Comparison of ENCODE assay signal across 8 cellular contexts in genomic region chr17:3639981-3640596, GRCh38. TPM values are rescaled to one million over a fixed set of nuclear protein-coding genes. Genes with fewer than 3 reads are reported as not detected.
DNase-seq lines count a peak whose midpoint lies in the region; ATAC-seq and TF ChIP-seq lines count a peak whose summit lies in the region.

No MANE protein-coding gene starts in this region.

- DNase-seq in CD1c-positive myeloid dendritic cell (ENCODE audit: extremely low spot score) (peak; percentile 94), IMR-90 (peak; percentile 74), natural killer cell (no peak), Peyer's patch (no peak), ovary (no peak), D341Med (ENCODE audit: low spot score) (no peak)
- peak in 1 of 2 donors; percentile 31 for DNase-seq in activated naive CD4-positive, alpha-beta T cell treated with anti-CD3 and anti-CD28 coated beads, Interleukin-2, amount 50 U/mL, for 72 hours (ENCODE audit: low spot score in 2 of 2)

- H3K27me3 ChIP-seq in IMR-90 (ENCODE audit: control insufficient read depth, insufficient read depth, low read length) = no peaks in the 10 kb centered on the region
- H3K27me3 ChIP-seq in Peyer's patch = no peaks in the 10 kb centered on the region
- no peaks in the 10 kb centered on the region for H3K27me3 ChIP-seq in ovary

- no TSS peak for BruUV-seq in IMR-90 (replicated peaks; lab: Mats Ljungman, UMichigan)

- peak overlapping the region; percentile 35 for H2BK5ac ChIP-seq in IMR-90 (ENCODE audit: low read depth, low read length, poor library complexity, severe bottlenecking)

- H4K91ac ChIP-seq in IMR-90 (ENCODE audit: insufficient read depth, low read depth, low read length) = no peak overlapping the region

- H3K4me2 ChIP-seq in IMR-90 (ENCODE audit: low read depth, low read length) = peak overlapping the region; percentile 7; the same call in 1 of the 2 replicates

- no peak overlapping the region for H2BK20ac ChIP-seq in IMR-90 (ENCODE audit: low read depth, low read length)

- H4K5ac ChIP-seq in IMR-90 (ENCODE audit: low read depth, low read length) = no peak overlapping the region

- H3K4ac ChIP-seq in IMR-90 (ENCODE audit: low read depth, low read length) = no peak overlapping the region

- 90% methylated on average over 2 of the region's 7 CpGs; no CpG with 5 or more reads in 1 of the 2 experiments for WGBS in IMR-90 (ENCODE audit: extremely low coverage in 2 of 2, insufficient read length in 1 of 2), 2 experiments
- 5 to 36% (median 11%) methylated on average over 7 of the region's 7 CpGs for WGBS in ovary, 3 donors

- H2BK120ac ChIP-seq in IMR-90 (ENCODE audit: low read depth, low read length) = no peak overlapping the region

- no peak overlapping the region for H3K56ac ChIP-seq in IMR-90 (ENCODE audit: extremely low read depth, insufficient read depth, low read length)

- POLR2A ChIA-PET in IMR-90 (lab: Charles Lee; ENCODE audit: unreplicated experiment) = no interaction called here

- no peak for TF ChIP-seq POLR2A in IMR-90 (IDR thresholded peaks at IDR 0.05; ENCODE audit: low read depth, low read length)
- TF ChIP-seq POLR2A in Peyer's patch (IDR thresholded peaks at IDR 0.05) = no peak
- TF ChIP-seq POLR2A in ovary (IDR thresholded peaks at IDR 0.05) = no peak

- H3K9me1 ChIP-seq in IMR-90 (ENCODE audit: insufficient read depth, low read length) = peaks cover 8% of the 10 kb centered on the region; the same call in 1 of the 2 replicates

- no peak for TF ChIP-seq EP300 in ovary (IDR thresholded peaks at IDR 0.05)

- H3K9me3 Mint-ChIP-seq in activated naive CD4-positive, alpha-beta T cell treated with anti-CD3 and anti-CD28 coated beads, Interleukin-2, amount 50 U/mL, for 72 hours = no peaks in the 10 kb centered on the region
- no peaks in the 10 kb centered on the region for H3K9me3 Mint-ChIP-seq in natural killer cell

- peaks cover 3% of the 10 kb centered on the region; the same call in 1 of the 2 replicates for H4K20me1 ChIP-seq in IMR-90 (ENCODE audit: insufficient read depth, low read length)

- CTCF ChIA-PET in IMR-90 (lab: Yijun Ruan, JAX) = no interaction called here

- peaks cover 5% of the 10 kb centered on the region for H3K4me1 ChIP-seq in IMR-90 (ENCODE audit: control insufficient read depth, insufficient read depth, low read length)
- peaks cover 0 to 13% (median 2%) of the 10 kb centered on the region in 4 donors for H3K4me1 ChIP-seq in Peyer's patch
- H3K4me1 ChIP-seq in ovary (ENCODE audit: insufficient read depth) = peaks cover 14% of the 10 kb centered on the region

- no peak overlapping the region for H3K14ac ChIP-seq in IMR-90 (replicated peaks; ENCODE audit: low read depth, low read length)

- in situ Hi-C loops in IMR-90 (cut with MboI; ENCODE audit: low sequenced_read_pairs) = loop anchor here (10.0 kb wide), 2 partner anchors 595 to 805 kb away; no protein-coding TSS in a partner anchor

- H3K36me3 Mint-ChIP-seq in activated naive CD4-positive, alpha-beta T cell treated with anti-CD3 and anti-CD28 coated beads, Interleukin-2, amount 50 U/mL, for 72 hours = no peaks in the 10 kb centered on the region
- H3K36me3 Mint-ChIP-seq in natural killer cell = no peaks in the 10 kb centered on the region

- H3K9ac ChIP-seq in IMR-90 (ENCODE audit: low read depth, low read length) = no peak overlapping the region

- H3K36me3 ChIP-seq in IMR-90 (ENCODE audit: control insufficient read depth, insufficient read depth, low read length) = peaks cover 12% of the 10 kb centered on the region; the same call in 1 of the 2 replicates
- H3K36me3 ChIP-seq in Peyer's patch = peaks cover 0 to 19% (median 0%) of the 10 kb centered on the region in 3 donors
- no peaks in the 10 kb centered on the region for H3K36me3 ChIP-seq in ovary

- H3K9me3 ChIP-seq in IMR-90 (ENCODE audit: control insufficient read depth, insufficient read depth, low read length) (no peaks in the 10 kb centered on the region), Peyer's patch (no peaks in the 10 kb centered on the region), ovary (no peaks in the 10 kb centered on the region)

- no peak overlapping the region for H2AK5ac ChIP-seq in IMR-90 (ENCODE audit: low read depth, low read length)

- peak overlapping the region; percentile 47 for H3K4me3 Mint-ChIP-seq in natural killer cell

- H2AK9ac ChIP-seq in IMR-90 (replicated peaks; ENCODE audit: low read depth, low read length, poor library complexity) = peak overlapping the region; percentile 83

- peak overlapping the region in 1 of 2 experiments; percentile 32; a peak in 1 of 4 replicates for H4K8ac ChIP-seq in IMR-90 (ENCODE audit: low read depth in 2 of 2, low read length in 2 of 2)

- TF ChIP-seq RAD21 in IMR-90 (IDR thresholded peaks at IDR 0.05; ENCODE audit: low read length) = no peak

- no peak overlapping the region; the same call in 2 of the 3 replicates for H2BK15ac ChIP-seq in IMR-90 (ENCODE audit: low read depth, low read length)

- ATAC-seq in IMR-90 (ENCODE audit: low read depth) (no peak), natural killer cell (no peak), GM18861 (IDR thresholded peaks at IDR 0.05; ENCODE audit: unreplicated experiment) (no peak)
- ATAC-seq in activated naive CD4-positive, alpha-beta T cell treated with anti-CD3 and anti-CD28 coated beads, Interleukin-2, amount 50 U/mL, for 72 hours = peak; percentile 28 to 40

- H3K18ac ChIP-seq in IMR-90 (ENCODE audit: low read depth, low read length) = no peak overlapping the region

- H3K79me1 ChIP-seq in IMR-90 (ENCODE audit: low read depth in 1 of 2, low read length in 2 of 2) = peaks cover 7 to 28% of the 10 kb centered on the region in 2 experiments

- intact Hi-C loops in IMR-90 (cut with micrococcal nuclease) = loop anchor here (5.0 kb wide), 1 partner anchor 103 kb away; no protein-coding TSS in a partner anchor
- intact Hi-C loops in natural killer cell (cut with micrococcal nuclease) = loop anchor here (10.0 kb wide), 1 partner anchor 595 kb away; no protein-coding TSS in a partner anchor
- intact Hi-C loops in ovary (cut with DNase I) = no loop called here

- H3K4me1 Mint-ChIP-seq in natural killer cell = peaks cover 9 to 16% of the 10 kb centered on the region in 2 donors

- dilution Hi-C loops in IMR-90 (cut with HindIII; ENCODE audit: low sequenced_read_pairs, unreplicated experiment) = no loop called here

- no peak overlapping the region for H3K23ac ChIP-seq in IMR-90 (ENCODE audit: low read depth, low read length)

- H3K27ac ChIP-seq in IMR-90 (ENCODE audit: insufficient read depth, low read length) (peak overlapping the region; percentile 41; the same call in 1 of the 2 replicates), Peyer's patch (no peak overlapping the region), ovary (peak overlapping the region in 1 of 2 donors; percentile 73)

- H3K4me3 ChIP-seq in IMR-90 (ENCODE audit: insufficient read depth, low read depth, low read length) (no peak overlapping the region), Peyer's patch (no peak overlapping the region), ovary (no peak overlapping the region)

- peak overlapping the region; percentile 78 to 85 for H3K27ac Mint-ChIP-seq in activated naive CD4-positive, alpha-beta T cell treated with anti-CD3 and anti-CD28 coated beads, Interleukin-2, amount 50 U/mL, for 72 hours
- no peak overlapping the region for H3K27ac Mint-ChIP-seq in natural killer cell

- H3K27me3 Mint-ChIP-seq in natural killer cell (ENCODE audit: low read depth in 2 of 2) = no peaks in the 10 kb centered on the region

- TF ChIP-seq CTCF in IMR-90 (conservative IDR thresholded peaks at IDR 0.05; ENCODE audit: low read depth, low read length) (no peak), natural killer cell (IDR thresholded peaks at IDR 0.05) (no peak), Peyer's patch (IDR thresholded peaks at IDR 0.05) (no peak), ovary (IDR thresholded peaks at IDR 0.05) (no peak)

- H2AFZ ChIP-seq in IMR-90 (replicated peaks; ENCODE audit: low read length, poor library complexity) = peak overlapping the region; percentile 34

RNA-seq across cellular contexts. Expression of gene CTNS, which starts 3.5 kb away (rescaled TPM):
- total RNA-seq in IMR-90 (2012; rRNA removed) (4.7 and 6.9 TPM in 2 replicates), natural killer cell (10 to 100 TPM in 1 of 3 donors, 1 to 10 TPM in 2; 7.6 to 24.2 (median 9.6) TPM), Peyer's patch (10 to 100 TPM; 21.5 to 30.1 (median 27.7) TPM), ovary (10 to 100 TPM; 10.5 to 21.4 (median 14.5) TPM)
- polyA plus RNA-seq in IMR-90 (2012; rRNA removed) (4.7 and 5.3 TPM in 2 replicates), ovary (10 to 100 TPM; 10.1 to 23.3 TPM)
- 3.1 and 5.1 TPM in 2 replicates for polyA plus RNA-seq in IMR-90 (2012; cell fraction: cytosol; rRNA removed)
- 8.7 and 9.4 TPM in 2 replicates for polyA plus RNA-seq in IMR-90 (2012; cell fraction: nucleus; rRNA removed; ENCODE audit: low replicate concordance)
- total RNA-seq in activated naive CD4-positive, alpha-beta T cell treated with anti-CD3 and anti-CD28 coated beads, Interleukin-2, amount 50 U/mL, for 72 hours = 1 to 10 TPM; 4.9 to 8.7 TPM

RNA-seq across cellular contexts. Expression of gene SHPK, which starts 4.0 kb away (rescaled TPM):
- total RNA-seq in IMR-90 (2012; rRNA removed) = 12.8 and 14.3 TPM in 2 replicates
- polyA plus RNA-seq in IMR-90 (2012; rRNA removed) = 10.7 and 11.1 TPM in 2 replicates
- 7.5 and 9.2 TPM in 2 replicates for polyA plus RNA-seq in IMR-90 (2012; cell fraction: cytosol; rRNA removed)
- polyA plus RNA-seq in IMR-90 (2012; cell fraction: nucleus; rRNA removed; ENCODE audit: low replicate concordance) = 20.4 and 20.5 TPM in 2 replicates
- total RNA-seq in activated naive CD4-positive, alpha-beta T cell treated with anti-CD3 and anti-CD28 coated beads, Interleukin-2, amount 50 U/mL, for 72 hours = 10 to 100 TPM in 1 of 2 donors, 1 to 10 TPM in 1; 8.5 to 13.6 TPM
- total RNA-seq in natural killer cell = 1 to 10 TPM; 5.8 to 9.3 (median 8.9) TPM
- total RNA-seq in Peyer's patch = 10 to 100 TPM in 3 of 4 donors, 1 to 10 TPM in 1; 5.8 to 83.8 (median 44.9) TPM
- total RNA-seq in ovary = 10 to 100 TPM in 6 of 7 donors, 1 to 10 TPM in 1; 7.9 to 16.6 (median 14.0) TPM
- polyA plus RNA-seq in ovary = 1 to 10 TPM; 6.6 to 9.1 TPM

RNA-seq across cellular contexts. Expression of gene TAX1BP3, which starts 28.3 kb away (rescaled TPM):
- 146 and 170 TPM in 2 replicates for total RNA-seq in IMR-90 (2012; rRNA removed)
- 176 and 196 TPM in 2 replicates for polyA plus RNA-seq in IMR-90 (2012; rRNA removed)
- 234 and 272 TPM in 2 replicates for polyA plus RNA-seq in IMR-90 (2012; cell fraction: cytosol; rRNA removed)
- 101 and 135 TPM in 2 replicates for polyA plus RNA-seq in IMR-90 (2012; cell fraction: nucleus; rRNA removed; ENCODE audit: low replicate concordance)
- total RNA-seq in activated naive CD4-positive, alpha-beta T cell treated with anti-CD3 and anti-CD28 coated beads, Interleukin-2, amount 50 U/mL, for 72 hours = 10 to 100 TPM; 17.2 to 24.7 TPM
- 10 to 100 TPM; 15.1 to 17.0 (median 16.3) TPM for total RNA-seq in natural killer cell
- 100 to 1,000 TPM; 113 to 386 (median 239) TPM for total RNA-seq in Peyer's patch
- total RNA-seq in ovary = 100 to 1,000 TPM in 6 of 7 donors, 10 to 100 TPM in 1; 64.3 to 166 (median 128) TPM
- 100 to 1,000 TPM in 1 of 2 donors, 10 to 100 TPM in 1; 48.7 to 100 TPM for polyA plus RNA-seq in ovary

RNA-seq across cellular contexts. Expression of gene EMC6, which starts 28.5 kb away (rescaled TPM):
- total RNA-seq in IMR-90 (2012; rRNA removed) (10.8 and 10.9 TPM in 2 replicates), natural killer cell (10 to 100 TPM; 29.3 to 34.7 (median 32.1) TPM), Peyer's patch (10 to 100 TPM; 12.6 to 28.1 (median 21.0) TPM), ovary (10 to 100 TPM in 6 of 7 donors, 1 to 10 TPM in 1; 7.6 to 28.7 (median 20.5) TPM)
- polyA plus RNA-seq in IMR-90 (2012; rRNA removed) (80.5 and 84.4 TPM in 2 replicates), ovary (10 to 100 TPM; 20.3 to 38.9 TPM)
- 22.8 and 105 TPM in 2 replicates for polyA plus RNA-seq in IMR-90 (2012; cell fraction: cytosol; rRNA removed)
- 23.6 and 35.6 TPM in 2 replicates for polyA plus RNA-seq in IMR-90 (2012; cell fraction: nucleus; rRNA removed; ENCODE audit: low replicate concordance)
- 10 to 100 TPM; 41.6 to 49.8 TPM for total RNA-seq in activated naive CD4-positive, alpha-beta T cell treated with anti-CD3 and anti-CD28 coated beads, Interleukin-2, amount 50 U/mL, for 72 hours

RNA-seq across cellular contexts. Expression of gene TRPV1, which starts 30.9 kb away (rescaled TPM):
- 0.28 and 0.54 TPM in 2 replicates for total RNA-seq in IMR-90 (2012; rRNA removed)
- 1.5 and 1.9 TPM in 2 replicates for polyA plus RNA-seq in IMR-90 (2012; rRNA removed)
- 0.74 and 0.99 TPM in 2 replicates for polyA plus RNA-seq in IMR-90 (2012; cell fraction: cytosol; rRNA removed)
- 14.3 and 14.8 TPM in 2 replicates for polyA plus RNA-seq in IMR-90 (2012; cell fraction: nucleus; rRNA removed; ENCODE audit: low replicate concordance)
- 1 to 10 TPM; 1.7 to 4.7 TPM for total RNA-seq in activated naive CD4-positive, alpha-beta T cell treated with anti-CD3 and anti-CD28 coated beads, Interleukin-2, amount 50 U/mL, for 72 hours
- total RNA-seq in natural killer cell = 1 to 10 TPM; 3.2 to 4.5 (median 4.2) TPM
- 10 to 100 TPM; 13.2 to 56.8 (median 36.3) TPM for total RNA-seq in Peyer's patch
- total RNA-seq in ovary = 10 to 100 TPM in 2 of 7 donors, 1 to 10 TPM in 5; 4.1 to 13.3 (median 6.5) TPM
- 1 to 10 TPM; 3.4 to 6.7 TPM for polyA plus RNA-seq in ovary

Comparison
In these comparisons a context has a peak if more than half of its experiments do, and no peak if none do; other contexts are left out.
1. DNase-seq: peak in CD1c-positive myeloid dendritic cell (single experiment) and IMR-90 (single experiment); none in natural killer cell (single experiment), Peyer's patch (0 of 3), ovary (0 of 5) and D341Med (single experiment).
2. ATAC-seq: peak in activated naive CD4-positive, alpha-beta T cell treated with anti-CD3 and anti-CD28 coated beads, Interleukin-2, amount 50 U/mL, for 72 hours (2 of 2); none in IMR-90 (single experiment), natural killer cell (0 of 3) and GM18861 (single experiment).
3. H3K27ac Mint-ChIP-seq: peak in activated naive CD4-positive, alpha-beta T cell treated with anti-CD3 and anti-CD28 coated beads, Interleukin-2, amount 50 U/mL, for 72 hours (2 of 2); none in natural killer cell (0 of 2).
4. intact Hi-C loops: an anchor here in IMR-90 (5.0 kb wide) and natural killer cell (10.0 kb wide); none called in ovary.